In genomic region chr3:52458031-52458760, GRCh38 we compare ENCODE assay signal across 24 cellular contexts. TPM values are rescaled to one million over a fixed set of nuclear protein-coding genes. Genes with fewer than 3 reads are reported as not detected.
DNase-seq lines count a peak whose midpoint lies in the region; ATAC-seq and TF ChIP-seq lines count a peak whose summit lies in the region.
"Had no signal": no experiment of that assay in that cellular context is flagged by ENCODE, and none has a peak within 500 bp of the region (broad histone marks: within the 10 kb centered on the region; RNA-seq: fewer than 3 reads in every experiment).

No MANE protein-coding gene starts in this region.

- no peak overlapping the region for H2AFZ ChIP-seq in H9 (ENCODE audit: low read length)

- H3K9me3 ChIP-seq in H9 (ENCODE audit: control insufficient read depth, low read depth, low read length) (no peaks in the 10 kb centered on the region), upper lobe of left lung (no peaks in the 10 kb centered on the region)
- H3K9me3 ChIP-seq: A549, thoracic aorta had no signal

- no peak overlapping the region for H3T11ph ChIP-seq in H9 (ENCODE audit: low read length)

- ATAC-seq in activated CD4-positive, alpha-beta T cell treated with anti-CD3 and anti-CD28 coated beads for 36 hours = no peak
- ATAC-seq in upper lobe of left lung (ENCODE audit: low FRiP score in 2 of 2) (no peak), HG03025 (IDR thresholded peaks at IDR 0.05; ENCODE audit: low FRiP score, unreplicated experiment) (no peak)
- ATAC-seq: A549; activated T-cell treated with anti-CD3 and anti-CD28 coated beads, Interleukin-2, amount 50 U/mL, for 4 hours had no signal

- no peak overlapping the region for H2BK120ac ChIP-seq in H9 (ENCODE audit: low read depth, low read length, poor library complexity, severe bottlenecking)

- no peak overlapping the region for H3K4me3 Mint-ChIP-seq in activated CD4-positive, alpha-beta T cell treated with anti-CD3 and anti-CD28 coated beads for 36 hours
- H3K4me3 Mint-ChIP-seq in H9 (no peak overlapping the region; a peak in 1 of 5 replicates), brain (peak overlapping the region; percentile 95 to 100 (median 98)), nephron progenitor cell (peak overlapping the region; percentile 23)
- H3K4me3 Mint-ChIP-seq: activated T-cell treated with anti-CD3 and anti-CD28 coated beads, Interleukin-2, amount 50 U/mL, for 4 hours; HFFc6 had no signal

- no peaks in the 10 kb centered on the region for H3K27me3 ChIP-seq in H9 (ENCODE audit: insufficient read depth, low read length)
- H3K27me3 ChIP-seq in upper lobe of left lung = no peaks in the 10 kb centered on the region

- no peak overlapping the region for H2AK5ac ChIP-seq in H9 (ENCODE audit: insufficient read length, low read length)

- peaks cover 39% of the 10 kb centered on the region for H3K4me1 Mint-ChIP-seq in activated CD4-positive, alpha-beta T cell treated with anti-CD3 and anti-CD28 coated beads for 36 hours
- H3K4me1 Mint-ChIP-seq in H9 = peaks cover 29 to 43% of the 10 kb centered on the region in 2 experiments
- peaks cover 47% of the 10 kb centered on the region for H3K4me1 Mint-ChIP-seq in brain
- peaks cover 44% of the 10 kb centered on the region for H3K4me1 Mint-ChIP-seq in nephron progenitor cell

- no peak overlapping the region for H3K18ac ChIP-seq in H9 (ENCODE audit: insufficient read length, low read depth, low read length)

- CTCF ChIA-PET in activated CD4-positive, alpha-beta T cell treated with anti-CD3 and anti-CD28 coated beads for 36 hours (lab: Charles Lee) = interaction anchor here (0.9 to 4.4 kb wide), 6 partner anchors 11 to 178 kb away, joined by 3 to 34 read pairs (median 4); partner anchors contain the start of gene SEMA3G

- no peak overlapping the region for H2BK5ac ChIP-seq in H9 (ENCODE audit: insufficient read length, low read length)

- TF ChIP-seq EP300 in upper lobe of left lung (IDR thresholded peaks at IDR 0.05) = no peak

- no peak overlapping the region for H3K23ac ChIP-seq in H9 (ENCODE audit: insufficient read length, low read depth, low read length)

- H3K23me2 ChIP-seq in H9 (ENCODE audit: insufficient read length, low read depth, low read length, poor library complexity, severe bottlenecking) = peaks cover 4% of the 10 kb centered on the region

- H4K91ac ChIP-seq in H9 (ENCODE audit: insufficient read length, low read depth, low read length) = no peak overlapping the region

- H4K8ac ChIP-seq in H9 (replicated peaks; ENCODE audit: insufficient read length, low read depth, low read length) = no peak overlapping the region

- H3K27ac Mint-ChIP-seq in activated CD4-positive, alpha-beta T cell treated with anti-CD3 and anti-CD28 coated beads for 36 hours = peak overlapping the region; percentile 4
- H3K27ac Mint-ChIP-seq in H9 (peak overlapping the region in 2 of 3 experiments; percentile 29 to 34; a peak in 2 of 7 replicates), brain (peak overlapping the region in 4 of 5 experiments; percentile 63 to 99 (median 97)), nephron progenitor cell (no peak overlapping the region)
- H3K27ac Mint-ChIP-seq: HFFc6 had no signal

- H3K27ac ChIP-seq in H9 (ENCODE audit: insufficient read length, low read depth, low read length) (no peak overlapping the region), upper lobe of left lung (no peak overlapping the region)
- H3K27ac ChIP-seq: A549, C4-2B, thoracic aorta had no signal

- H4K20me1 ChIP-seq in H9 (ENCODE audit: control insufficient read depth, insufficient read depth, insufficient read length) = no peaks in the 10 kb centered on the region

- no peak overlapping the region for H3K56ac ChIP-seq in H9 (ENCODE audit: insufficient read length, low read depth, low read length)

- POLR2A ChIA-PET in activated CD4-positive, alpha-beta T cell treated with anti-CD3 and anti-CD28 coated beads for 36 hours (lab: Charles Lee) = interaction anchor here (0.6 to 1.9 kb wide), 3 partner anchors 10 to 128 kb away, joined by 4 to 6 read pairs (median 6); no protein-coding TSS in a partner anchor

- peaks cover 18 to 50% (median 33%) of the 10 kb centered on the region in 4 donors for H3K36me3 ChIP-seq in upper lobe of left lung

- TF ChIP-seq POLR2A in upper lobe of left lung (IDR thresholded peaks at IDR 0.05) = no peak

- intact Hi-C loops in activated CD4-positive, alpha-beta T cell treated with anti-CD3 and anti-CD28 coated beads for 36 hours (cut with DNase I, micrococcal nuclease) = loop anchor here in 1 of 2 experiments (5.0 kb wide), 1 partner anchor 439 kb away; the partner anchor contains the start of gene STIMATE

- peaks cover 4% of the 10 kb centered on the region; the same call in 1 of the 2 replicates for H3K79me2 ChIP-seq in H9 (ENCODE audit: insufficient read depth, low read length)

- WGBS in H9 (ENCODE audit: extremely low coverage, insufficient read length, low lambda C conversion rate) = no CpG with 5 or more reads among the region's 6 CpGs
- WGBS in upper lobe of left lung, 2 donors = 79 to 91% methylated on average over 6 of the region's 6 CpGs

- no peak overlapping the region for H2BK15ac ChIP-seq in H9 (ENCODE audit: low read depth, low read length)

- peaks cover 20% of the 10 kb centered on the region for H3K36me3 Mint-ChIP-seq in activated CD4-positive, alpha-beta T cell treated with anti-CD3 and anti-CD28 coated beads for 36 hours (ENCODE audit: low read depth)
- H3K36me3 Mint-ChIP-seq in H9 (ENCODE audit: insufficient read depth in 1 of 3, low read depth in 3 of 3) (peaks cover 29 to 56% (median 51%) of the 10 kb centered on the region in 3 experiments), brain (peaks cover 55% of the 10 kb centered on the region), nephron progenitor cell (ENCODE audit: low read depth) (peaks cover 47% of the 10 kb centered on the region)
- H3K36me3 Mint-ChIP-seq: naive B cell had no signal

- no peak for TF ChIP-seq CTCF in H9 (conservative IDR thresholded peaks at IDR 0.05)
- TF ChIP-seq CTCF in brain (conservative IDR thresholded peaks at IDR 0.05) = no peak
- no peak for TF ChIP-seq CTCF in nephron progenitor cell (IDR thresholded peaks at IDR 0.05)
- no peak for TF ChIP-seq CTCF in upper lobe of left lung (IDR thresholded peaks at IDR 0.05)

- no peak overlapping the region for H3K14ac ChIP-seq in H9 (ENCODE audit: insufficient read depth, low read length)

- no peak overlapping the region for H3K4me2 ChIP-seq in H9 (ENCODE audit: insufficient read depth, insufficient read length, low read length)
- H3K4me2 ChIP-seq: A549 had no signal

- no peak overlapping the region for H3K4me3 ChIP-seq in upper lobe of left lung
- H3K4me3 ChIP-seq: A549, lung, thoracic aorta had no signal

- no peak overlapping the region for H4K5ac ChIP-seq in H9 (ENCODE audit: insufficient read length, low read depth, low read length)

- no peaks in the 10 kb centered on the region for H3K27me3 Mint-ChIP-seq in activated CD4-positive, alpha-beta T cell treated with anti-CD3 and anti-CD28 coated beads for 36 hours
- H3K27me3 Mint-ChIP-seq in H9 (ENCODE audit: low read depth) = no peaks in the 10 kb centered on the region; the same call in 1 of the 2 replicates
- peaks cover 12% of the 10 kb centered on the region for H3K27me3 Mint-ChIP-seq in brain
- no peaks in the 10 kb centered on the region for H3K27me3 Mint-ChIP-seq in nephron progenitor cell (ENCODE audit: low read depth, poor library complexity)
- H3K27me3 Mint-ChIP-seq: naive B cell had no signal

- DNase-seq in activated CD4-positive, alpha-beta T cell treated with anti-CD3 and anti-CD28 coated beads for 36 hours = no peak
- no peak for DNase-seq in activated CD4-positive, alpha-beta T cell treated with anti-CD3 and anti-CD28 coated beads for 48 hours
- DNase-seq in H9 (no peak), nephron progenitor cell (no peak), NCI-H2029 (lab: John Stamatoyannopoulos, UW) (no peak), upper lobe of left lung (no peak)
- DNase-seq: activated CD4-positive, alpha-beta T cell treated with anti-CD3 and anti-CD28 coated beads, Interleukin-2, amount 50 U/mL, for 1 hour; activated T-cell treated with anti-CD3 and anti-CD28 coated beads, Interleukin-2, amount 50 U/mL, for 4 hours; caudate nucleus; effector CD4-positive, alpha-beta T cell; head of caudate nucleus; HFFc6; KBM-7; naive B cell; NCI-H1092; NCI-H2081 treated with DMSO at 0.1 percent for 48 hours had no signal

- no peak overlapping the region for H2BK20ac ChIP-seq in H9 (ENCODE audit: low read depth, low read length, poor library complexity, severe bottlenecking)

- H2BK12ac ChIP-seq in H9 (ENCODE audit: insufficient read length, low read depth, low read length) = no peak overlapping the region

- H3K9me3 Mint-ChIP-seq in activated CD4-positive, alpha-beta T cell treated with anti-CD3 and anti-CD28 coated beads for 36 hours (ENCODE audit: low read depth) = no peaks in the 10 kb centered on the region
- H3K9me3 Mint-ChIP-seq in H9 (no peaks in the 10 kb centered on the region), brain (no peaks in the 10 kb centered on the region), nephron progenitor cell (no peaks in the 10 kb centered on the region)
- H3K9me3 Mint-ChIP-seq: activated T-cell treated with anti-CD3 and anti-CD28 coated beads, Interleukin-2, amount 50 U/mL, for 4 hours; HFFc6; naive B cell had no signal

- no peak overlapping the region for H3K4ac ChIP-seq in H9 (ENCODE audit: low read depth, low read length)

- H3K4me1 ChIP-seq in H9 (ENCODE audit: insufficient read depth, low read length) = no peaks in the 10 kb centered on the region; the same call in 1 of the 2 replicates
- H3K4me1 ChIP-seq in upper lobe of left lung = peaks cover 23 to 41% (median 34%) of the 10 kb centered on the region in 4 donors

- H3K79me1 ChIP-seq in H9 (ENCODE audit: insufficient read depth, low read depth, low read length, poor library complexity, severe bottlenecking) = peaks cover 5% of the 10 kb centered on the region

- no peak overlapping the region for H3K9ac ChIP-seq in H9 (ENCODE audit: extremely low read depth, insufficient read length, low read length)

RNA-seq across cellular contexts. Expression of gene NISCH, which starts 2.8 kb away (rescaled TPM):
- total RNA-seq in activated CD4-positive, alpha-beta T cell treated with anti-CD3 and anti-CD28 coated beads for 36 hours = 10 to 100 TPM; 61.4 to 68.9 TPM
- total RNA-seq in H9 (2021) (99.0 and 104 TPM in 2 replicates), upper lobe of left lung (100 to 1,000 TPM in 2 of 6 donors, 10 to 100 TPM in 4; 60.7 to 288 (median 83.0) TPM)
- polyA plus RNA-seq in brain (ENCODE audit: insufficient read depth, low read depth, low replicate concordance) = 51.3 TPM

RNA-seq across cellular contexts. Expression of gene TNNC1, which starts 4.4 kb away (rescaled TPM):
- 1 to 10 TPM; 2.7 to 4.2 TPM for total RNA-seq in activated CD4-positive, alpha-beta T cell treated with anti-CD3 and anti-CD28 coated beads for 36 hours
- total RNA-seq in H9 (2021) (5.6 and 7.7 TPM in 2 replicates), upper lobe of left lung (100 to 1,000 TPM in 4 of 6 donors, 10 to 100 TPM in 2; 28.3 to 196 (median 122) TPM)
- not detected for polyA plus RNA-seq in brain (ENCODE audit: insufficient read depth, low read depth, low replicate concordance)

RNA-seq across cellular contexts. Expression of gene SEMA3G, which starts 13.3 kb away (rescaled TPM):
- total RNA-seq in activated CD4-positive, alpha-beta T cell treated with anti-CD3 and anti-CD28 coated beads for 36 hours = not detected
- total RNA-seq in H9 (2021) = 1.7 and 2.4 TPM in 2 replicates
- 5.0 TPM for polyA plus RNA-seq in brain (ENCODE audit: insufficient read depth, low read depth, low replicate concordance)
- total RNA-seq in upper lobe of left lung = 10 to 100 TPM in 5 of 6 donors, 1 to 10 TPM in 1; 5.1 to 69.0 (median 20.7) TPM
- total RNA-seq: HFFc6, OCI-LY7 had no signal

RNA-seq across cellular contexts. Expression of gene STAB1, which starts 36.9 kb away (rescaled TPM):
- total RNA-seq in activated CD4-positive, alpha-beta T cell treated with anti-CD3 and anti-CD28 coated beads for 36 hours = under 1 TPM; 0.09 to 0.14 TPM
- total RNA-seq in H9 (2021) = 0.90 and 1.5 TPM in 2 replicates
- polyA plus RNA-seq in brain (ENCODE audit: insufficient read depth, low read depth, low replicate concordance) = 10.7 TPM
- total RNA-seq in upper lobe of left lung = 100 to 1,000 TPM in 4 of 6 donors, 10 to 100 TPM in 2; 42.9 to 259 (median 125) TPM
- total RNA-seq: HFFc6, OCI-LY7, SK-MEL-5 had no signal
- polyA plus RNA-seq: A549 had no signal

RNA-seq across cellular contexts. Expression of gene PHF7, which starts 47.7 kb away (rescaled TPM):
- 10 to 100 TPM; 13.9 to 14.1 TPM for total RNA-seq in activated CD4-positive, alpha-beta T cell treated with anti-CD3 and anti-CD28 coated beads for 36 hours
- total RNA-seq in H9 (2021) (9.4 and 9.9 TPM in 2 replicates), upper lobe of left lung (10 to 100 TPM in 3 of 6 donors, 1 to 10 TPM in 3; 5.6 to 14.8 (median 10.0) TPM)
- 10.9 TPM for polyA plus RNA-seq in brain (ENCODE audit: insufficient read depth, low read depth, low replicate concordance)

Comparison
In these comparisons a context has a peak if more than half of its experiments do, and no peak if none do; other contexts are left out.
1. H3K4me3 Mint-ChIP-seq: peak in brain (5 of 5) and nephron progenitor cell (single experiment); none in activated CD4-positive, alpha-beta T cell treated with anti-CD3 and anti-CD28 coated beads for 36 hours (single experiment) and H9 (0 of 2).